Comparison of ENCODE assay signal across 33 cellular contexts in genomic region chr4:24208691-24209090, GRCh38.
"Had no signal": no experiment of that assay in that cellular context is flagged by ENCODE, and none has a peak within 500 bp of the region (broad histone marks: within the 10 kb centered on the region; RNA-seq: fewer than 3 reads in every experiment).

No MANE protein-coding gene starts in this region.

- ATAC-seq: activated CD4-positive, alpha-beta T cell treated with anti-CD3 and anti-CD28 coated beads for 36 hours; activated CD8-positive, alpha-beta memory T cell treated with anti-CD3 and anti-CD28 coated beads, Interleukin-2, amount 10 ng/mL, durations not matched to agents 7 days and 5 days; activated CD8-positive, alpha-beta T cell treated with anti-CD3 and anti-CD28 coated beads, Interleukin-2, amount 10 ng/mL, durations not matched to agents 7 days and 5 days; activated naive CD8-positive, alpha-beta T cell treated with anti-CD3 and anti-CD28 coated beads, Interleukin-2, amount 50 U/mL, for 24 hours; body of pancreas; effector memory CD8-positive, alpha-beta T cell; foreskin keratinocyte; gastrocnemius medialis had no signal

- H3K27me3 ChIP-seq: adrenal gland, esophagus muscularis mucosa, foreskin keratinocyte, gastrocnemius medialis had no signal

- H3K36me3 ChIP-seq: adrenal gland, esophagus muscularis mucosa, gastrocnemius medialis had no signal

- H3K4me1 ChIP-seq: adrenal gland, body of pancreas, esophagus muscularis mucosa, foreskin keratinocyte had no signal

- H3K27ac ChIP-seq: adrenal gland, body of pancreas, esophagus muscularis mucosa, foreskin keratinocyte, gastrocnemius medialis had no signal

- H3K27me3 Mint-ChIP-seq: activated CD4-positive, alpha-beta memory T cell treated with anti-CD3 and anti-CD28 coated beads for 36 hours; activated CD4-positive, alpha-beta T cell treated with anti-CD3 and anti-CD28 coated beads, Interleukin-2, amount 10 ng/mL, durations not matched to agents 24 days and 14 days; activated CD8-positive, alpha-beta memory T cell treated with anti-CD3 and anti-CD28 coated beads, Interleukin-2, amount 10 ng/mL, durations not matched to agents 7 days and 5 days; activated naive CD8-positive, alpha-beta T cell treated with anti-CD3 and anti-CD28 coated beads for 36 hours; activated naive CD8-positive, alpha-beta T cell treated with anti-CD3 and anti-CD28 coated beads, Interleukin-2, amount 50 U/mL, for 24 hours; effector memory CD8-positive, alpha-beta T cell had no signal

- H3K4me1 Mint-ChIP-seq: activated CD4-positive, alpha-beta T cell treated with anti-CD3 and anti-CD28 coated beads for 36 hours; activated CD4-positive, alpha-beta T cell treated with anti-CD3 and anti-CD28 coated beads, Interleukin-2, amount 10 ng/mL, durations not matched to agents 24 days and 14 days; activated CD8-positive, alpha-beta memory T cell treated with anti-CD3 and anti-CD28 coated beads, Interleukin-2, amount 10 ng/mL, durations not matched to agents 7 days and 5 days; activated naive CD4-positive, alpha-beta T cell treated with anti-CD3 and anti-CD28 coated beads, Interleukin-2, amount 50 U/mL, for 24 hours; activated naive CD8-positive, alpha-beta T cell treated with anti-CD3 and anti-CD28 coated beads for 36 hours; activated naive CD8-positive, alpha-beta T cell treated with anti-CD3 and anti-CD28 coated beads, Interleukin-2, amount 50 U/mL, for 24 hours had no signal

- H3K36me3 Mint-ChIP-seq: activated CD4-positive, alpha-beta memory T cell treated with anti-CD3 and anti-CD28 coated beads for 36 hours; activated CD8-positive, alpha-beta memory T cell treated with anti-CD3 and anti-CD28 coated beads, Interleukin-2, amount 10 ng/mL, durations not matched to agents 7 days and 5 days; activated naive CD4-positive, alpha-beta T cell treated with anti-CD3 and anti-CD28 coated beads, Interleukin-2, amount 50 U/mL, for 24 hours; activated naive CD8-positive, alpha-beta T cell treated with anti-CD3 and anti-CD28 coated beads for 36 hours had no signal

- H3K9me3 Mint-ChIP-seq: activated CD4-positive, alpha-beta memory T cell treated with anti-CD3 and anti-CD28 coated beads for 36 hours; activated CD4-positive, alpha-beta T cell treated with anti-CD3 and anti-CD28 coated beads, Interleukin-2, amount 10 ng/mL, durations not matched to agents 24 days and 14 days; activated naive CD4-positive, alpha-beta T cell treated with anti-CD3 and anti-CD28 coated beads for 36 hours; activated naive CD8-positive, alpha-beta T cell treated with anti-CD3 and anti-CD28 coated beads for 36 hours; activated naive CD8-positive, alpha-beta T cell treated with anti-CD3 and anti-CD28 coated beads, Interleukin-2, amount 50 U/mL, for 24 hours; activated T-helper 2 cell treated with anti-CD3 and anti-CD28 coated beads, Interferon-gamma antibody, Interleukin-2, Interleukin-4, amounts not matched to agents 10 μg/mL and 5 μg/mL and 100 μg/mL, durations not matched to agents 14 hours and 24 hours and 36 hours had no signal

- H3K27ac Mint-ChIP-seq: activated CD4-positive, alpha-beta memory T cell treated with anti-CD3 and anti-CD28 coated beads for 36 hours; activated CD4-positive, alpha-beta T cell treated with anti-CD3 and anti-CD28 coated beads for 36 hours; activated CD4-positive, alpha-beta T cell treated with anti-CD3 and anti-CD28 coated beads, Interleukin-2, amount 10 ng/mL, durations not matched to agents 24 days and 14 days; activated CD8-positive, alpha-beta memory T cell treated with anti-CD3 and anti-CD28 coated beads, Interleukin-2, amount 10 ng/mL, durations not matched to agents 7 days and 5 days; activated CD8-positive, alpha-beta T cell treated with anti-CD3 and anti-CD28 coated beads, Interleukin-2, amount 10 ng/mL, durations not matched to agents 7 days and 5 days; activated naive CD4-positive, alpha-beta T cell treated with anti-CD3 and anti-CD28 coated beads for 36 hours; activated naive CD4-positive, alpha-beta T cell treated with anti-CD3 and anti-CD28 coated beads, Interleukin-2, amount 50 U/mL, for 24 hours; activated naive CD8-positive, alpha-beta T cell treated with anti-CD3 and anti-CD28 coated beads for 36 hours; activated naive CD8-positive, alpha-beta T cell treated with anti-CD3 and anti-CD28 coated beads, Interleukin-2, amount 50 U/mL, for 24 hours; activated T-helper 1 cell treated with anti-CD3 and anti-CD28 coated beads, Interleukin-12 subunit alpha, Interleukin-12 subunit beta, Interleukin-2, Interleukin-4 antibody, amounts not matched to agents 30 ng/mL and 10 ng/mL and 1 ng/mL, durations not matched to agents 14 hours and 24 hours and 36 hours; activated T-helper 2 cell treated with anti-CD3 and anti-CD28 coated beads, Interferon-gamma antibody, Interleukin-2, Interleukin-4, amounts not matched to agents 10 μg/mL and 5 μg/mL and 100 μg/mL, durations not matched to agents 14 hours and 24 hours and 36 hours; effector memory CD8-positive, alpha-beta T cell had no signal

- FAIRE-seq: colon had no signal

- DNase-seq: activated CD4-positive, alpha-beta memory T cell treated with anti-CD3 and anti-CD28 coated beads for 36 hours; activated CD4-positive, alpha-beta T cell treated with anti-CD3 and anti-CD28 coated beads for 36 hours; activated CD4-positive, alpha-beta T cell treated with anti-CD3 and anti-CD28 coated beads, Interleukin-2, amount 10 ng/mL, durations not matched to agents 24 days and 14 days; activated CD4-positive, CD25-positive, alpha-beta regulatory T cell; activated CD4-positive, CD25-positive, alpha-beta regulatory T cell treated with anti-CD3 and anti-CD28 coated beads, Interleukin-2, amount 50 U/mL, for 72 hours; activated CD8-positive, alpha-beta memory T cell treated with anti-CD3 and anti-CD28 coated beads, Interleukin-2, amount 10 ng/mL, durations not matched to agents 7 days and 5 days; activated CD8-positive, alpha-beta memory T cell treated with anti-CD3 and anti-CD28 coated beads, Interleukin-2, amount 50 U/mL, for 4 hours; activated CD8-positive, alpha-beta T cell treated with anti-CD3 and anti-CD28 coated beads, Interleukin-2, amount 10 ng/mL, durations not matched to agents 7 days and 5 days; activated effector memory CD4-positive, alpha-beta T cell treated with anti-CD3 and anti-CD28 coated beads, Interleukin-2, amount 50 U/mL, for 16 hours; activated naive CD4-positive, alpha-beta T cell treated with anti-CD3 and anti-CD28 coated beads for 36 hours; activated naive CD8-positive, alpha-beta T cell treated with anti-CD3 and anti-CD28 coated beads for 36 hours; activated naive CD8-positive, alpha-beta T cell treated with anti-CD3 and anti-CD28 coated beads, Interleukin-2, amount 50 U/mL, for 24 hours; activated T-cell treated with anti-CD3 and anti-CD28 coated beads, Interleukin-2, amount 50 U/mL, for 1 hour; activated T-cell treated with anti-CD3 and anti-CD28 coated beads, Interleukin-2, amount 50 U/mL, for 48 hours; adrenal gland; amygdala; aorta; body of pancreas; caudate nucleus; cortex of kidney; dermis blood vessel endothelial cell; effector CD4-positive, alpha-beta T cell; effector memory CD8-positive, alpha-beta T cell; erythroblast; foreskin keratinocyte; gastrocnemius medialis; head of caudate nucleus; T-helper 2 cell had no signal

- H3K9me3 ChIP-seq: adrenal gland, body of pancreas, esophagus muscularis mucosa, gastrocnemius medialis had no signal

- H3K4me3 Mint-ChIP-seq: activated CD4-positive, alpha-beta memory T cell treated with anti-CD3 and anti-CD28 coated beads for 36 hours; activated CD4-positive, alpha-beta T cell treated with anti-CD3 and anti-CD28 coated beads for 36 hours; activated CD4-positive, alpha-beta T cell treated with anti-CD3 and anti-CD28 coated beads, Interleukin-2, amount 10 ng/mL, durations not matched to agents 24 days and 14 days; activated CD8-positive, alpha-beta memory T cell treated with anti-CD3 and anti-CD28 coated beads, Interleukin-2, amount 10 ng/mL, durations not matched to agents 7 days and 5 days; activated CD8-positive, alpha-beta T cell treated with anti-CD3 and anti-CD28 coated beads, Interleukin-2, amount 10 ng/mL, durations not matched to agents 7 days and 5 days; activated naive CD4-positive, alpha-beta T cell treated with anti-CD3 and anti-CD28 coated beads for 36 hours; activated naive CD4-positive, alpha-beta T cell treated with anti-CD3 and anti-CD28 coated beads, Interleukin-2, amount 50 U/mL, for 24 hours; activated naive CD8-positive, alpha-beta T cell treated with anti-CD3 and anti-CD28 coated beads for 36 hours; activated naive CD8-positive, alpha-beta T cell treated with anti-CD3 and anti-CD28 coated beads, Interleukin-2, amount 50 U/mL, for 24 hours; activated T-helper 1 cell treated with anti-CD3 and anti-CD28 coated beads, Interleukin-12 subunit alpha, Interleukin-12 subunit beta, Interleukin-2, Interleukin-4 antibody, amounts not matched to agents 30 ng/mL and 10 ng/mL and 1 ng/mL, durations not matched to agents 14 hours and 24 hours and 36 hours; effector memory CD8-positive, alpha-beta T cell had no signal

- H3K4me3 ChIP-seq: adrenal gland, body of pancreas, esophagus muscularis mucosa, gastrocnemius medialis had no signal
